In the genomic region with DNA sequence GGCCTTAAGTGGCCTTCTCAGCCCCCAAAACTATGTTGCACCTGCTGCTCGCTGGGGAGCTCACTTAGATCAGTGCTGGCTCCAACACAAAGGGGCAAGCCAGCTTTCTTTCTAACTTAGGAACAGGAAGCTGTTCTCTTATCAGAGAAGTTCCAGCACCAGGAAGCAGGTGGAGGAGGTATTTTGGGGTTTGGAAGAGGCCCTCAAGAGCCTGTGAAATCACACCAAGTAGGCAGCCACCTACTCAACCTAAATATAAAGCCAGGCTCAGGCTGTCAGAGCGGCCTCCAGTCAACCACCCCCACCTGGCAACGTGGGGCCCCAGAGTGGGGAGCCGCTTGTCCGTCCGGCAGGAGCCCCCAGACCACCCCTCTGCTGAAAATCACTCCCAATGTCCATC, we compare ENCODE assay signal across 13 cellular contexts.
DNase-seq lines count a peak whose midpoint lies in the region; ATAC-seq, FAIRE-seq and TF ChIP-seq lines count a peak whose summit lies in the region.
"Had no signal": no experiment of that assay in that cellular context is flagged by ENCODE, and none has a peak within 500 bp of the region (broad histone marks: within the 10 kb centered on the region; RNA-seq: fewer than 3 reads in every experiment).

No MANE protein-coding gene starts in this region.

- TF ChIP-seq CTCF in D721Med (IDR thresholded peaks at IDR 0.05; ENCODE audit: insufficient read depth, missing control alignments) = no peak
- no peak for TF ChIP-seq CTCF in RWPE2 (IDR thresholded peaks at IDR 0.05; ENCODE audit: poor library complexity, severe bottlenecking)

- DNase-seq in D721Med (ENCODE audit: insufficient read length, low spot score) (peak; percentile 4), RWPE2 (ENCODE audit: low spot score) (peak; percentile 15), urothelium cell line (ENCODE audit: low spot score) (no peak), kidney glomerular epithelial cell (lab: John Stamatoyannopoulos, UW) (no peak)
- DNase-seq in activated CD4-positive, alpha-beta T cell treated with anti-CD3 and anti-CD28 coated beads for 4 hours = no peak
- DNase-seq: HCEC 1CT, NCI-H2107, NCI-H226, NCI-H526, PC-3, SK-N-SH had no signal

- no peak for ATAC-seq in RWPE2 (ENCODE audit: low read depth)
- ATAC-seq: PC-3 had no signal

- H3K36me3 ChIP-seq in RWPE2 (ENCODE audit: low read depth) (no peaks in the 10 kb centered on the region), rectal smooth muscle tissue (ENCODE audit: control insufficient read depth, insufficient read depth, low read length) (no peaks in the 10 kb centered on the region)

- no peak overlapping the region for H3K27ac ChIP-seq in RWPE2 (ENCODE audit: poor library complexity, severe bottlenecking)
- H3K27ac ChIP-seq in layer of hippocampus (ENCODE audit: low read depth, low read length) = peak overlapping the region; percentile 30
- peak overlapping the region; percentile 57 for H3K27ac ChIP-seq in rectal smooth muscle tissue (ENCODE audit: low read depth, low read length)

- H3K4me1 ChIP-seq in RWPE2 (ENCODE audit: insufficient read depth, poor library complexity, severe bottlenecking) (no peaks in the 10 kb centered on the region), rectal smooth muscle tissue (ENCODE audit: control insufficient read depth, insufficient read depth, low read length) (no peaks in the 10 kb centered on the region)

- H3K27me3 ChIP-seq in RWPE2 (ENCODE audit: insufficient read depth, poor library complexity, severe bottlenecking) = peaks cover 49% of the 10 kb centered on the region
- H3K27me3 ChIP-seq in layer of hippocampus (ENCODE audit: control insufficient read depth, insufficient read depth, low read length) = peaks cover 4% of the 10 kb centered on the region
- no peaks in the 10 kb centered on the region for H3K27me3 ChIP-seq in rectal smooth muscle tissue (ENCODE audit: control insufficient read depth, insufficient read depth, low read length)

- no peak overlapping the region for H3K9ac ChIP-seq in rectal smooth muscle tissue (ENCODE audit: low read length)
- H3K9ac ChIP-seq: SK-N-SH had no signal

- no peak for FAIRE-seq in D721Med (lab: Jason Lieb, UNC)
- no peak for FAIRE-seq in urothelium cell line (lab: Jason Lieb, UNC)

- H3K4me3 ChIP-seq in RWPE2 (ENCODE audit: severe bottlenecking) = no peak overlapping the region
- H3K4me3 ChIP-seq in rectal smooth muscle tissue (ENCODE audit: low read length) = no peak overlapping the region

- no peaks in the 10 kb centered on the region for H3K9me3 ChIP-seq in RWPE2 (ENCODE audit: severe bottlenecking)
- H3K9me3 ChIP-seq: SK-N-SH had no signal

Comparison
In these comparisons a context has a peak if more than half of its experiments do, and no peak if none do; other contexts are left out.
1. DNase-seq: peak in D721Med (single experiment) and RWPE2 (single experiment); none in urothelium cell line (single experiment), activated CD4-positive, alpha-beta T cell treated with anti-CD3 and anti-CD28 coated beads for 4 hours (0 of 2) and kidney glomerular epithelial cell (single experiment).